In the genomic region with DNA sequence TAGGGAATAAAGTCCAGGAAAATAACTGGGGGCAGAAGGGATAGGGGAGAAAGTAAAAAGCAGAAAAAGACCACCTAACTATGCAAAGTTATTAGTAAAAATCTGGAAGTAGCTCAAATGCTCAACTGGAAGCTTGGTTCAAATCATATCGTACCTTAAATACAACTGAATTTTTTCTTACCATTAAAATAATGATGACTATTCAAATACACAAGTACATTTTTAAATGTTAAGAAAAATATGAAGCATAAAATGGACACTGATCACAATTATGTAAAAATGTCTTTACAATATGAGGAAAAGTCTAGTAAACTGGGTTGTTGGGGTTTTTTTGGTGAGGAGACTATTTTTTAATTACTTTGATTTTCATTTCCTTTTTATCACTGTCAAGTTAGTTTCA, we compare ENCODE assay signal across 2 cellular contexts.
TF ChIP-seq lines count a peak whose summit lies in the region.

No MANE protein-coding gene starts in this region.

TF ChIP-seq in HepG2, 621 proteins besides CTCF, POLR2A, EP300 and RAD21:
- no peak for TF ChIP-seq MXD4 (CRISPR knock-in tag; IDR thresholded peaks at IDR 0.05)
- TF ChIP-seq ZNF772 (CRISPR knock-in tag; IDR thresholded peaks at IDR 0.05), result no peak
- TF ChIP-seq ZNF674 (CRISPR knock-in tag; IDR thresholded peaks at IDR 0.05; ENCODE audit: low read depth), result no peak
- TF ChIP-seq MAFF (IDR thresholded peaks at IDR 0.05; ENCODE audit: low read depth, low read length), result peak; percentile 10; the same call in 1 of the 2 replicates

TF ChIP-seq in SK-N-SH, 30 proteins besides CTCF, POLR2A, EP300 and RAD21:
- TF ChIP-seq FOXJ3 (CRISPR knock-in tag; IDR thresholded peaks at IDR 0.05) (no peak), YY1 (IDR thresholded peaks at IDR 0.05; ENCODE audit: low read depth) (no peak), EZH2phosphoT487 (IDR thresholded peaks at IDR 0.05; ENCODE audit: borderline replicate concordance, low read depth) (no peak), TAF1 (IDR thresholded peaks at IDR 0.05; ENCODE audit: borderline replicate concordance, low read depth, low read length) (no peak), SIN3A (IDR thresholded peaks at IDR 0.05; ENCODE audit: borderline replicate concordance, low read depth, low read length) (no peak), POLR2AphosphoS5 (IDR thresholded peaks at IDR 0.05; ENCODE audit: low read depth, low read length) (no peak), GATA2 (CRISPR knock-in tag; IDR thresholded peaks at IDR 0.05) (no peak), NRF1 (IDR thresholded peaks at IDR 0.05; ENCODE audit: low read depth, low read length) (no peak), NFIC (IDR thresholded peaks at IDR 0.05; ENCODE audit: borderline replicate concordance) (no peak), MXI1 (IDR thresholded peaks at IDR 0.05; ENCODE audit: low read depth, low read length) (no peak), FOSL2 (IDR thresholded peaks at IDR 0.05; ENCODE audit: borderline replicate concordance, low read depth) (no peak), RXRA (IDR thresholded peaks at IDR 0.05; ENCODE audit: borderline replicate concordance, low read depth) (no peak), CHD2 (IDR thresholded peaks at IDR 0.05; ENCODE audit: low read length, partially characterized antibody) (no peak), ELF1 (IDR thresholded peaks at IDR 0.05) (no peak)
- TF ChIP-seq, protein P1, sequence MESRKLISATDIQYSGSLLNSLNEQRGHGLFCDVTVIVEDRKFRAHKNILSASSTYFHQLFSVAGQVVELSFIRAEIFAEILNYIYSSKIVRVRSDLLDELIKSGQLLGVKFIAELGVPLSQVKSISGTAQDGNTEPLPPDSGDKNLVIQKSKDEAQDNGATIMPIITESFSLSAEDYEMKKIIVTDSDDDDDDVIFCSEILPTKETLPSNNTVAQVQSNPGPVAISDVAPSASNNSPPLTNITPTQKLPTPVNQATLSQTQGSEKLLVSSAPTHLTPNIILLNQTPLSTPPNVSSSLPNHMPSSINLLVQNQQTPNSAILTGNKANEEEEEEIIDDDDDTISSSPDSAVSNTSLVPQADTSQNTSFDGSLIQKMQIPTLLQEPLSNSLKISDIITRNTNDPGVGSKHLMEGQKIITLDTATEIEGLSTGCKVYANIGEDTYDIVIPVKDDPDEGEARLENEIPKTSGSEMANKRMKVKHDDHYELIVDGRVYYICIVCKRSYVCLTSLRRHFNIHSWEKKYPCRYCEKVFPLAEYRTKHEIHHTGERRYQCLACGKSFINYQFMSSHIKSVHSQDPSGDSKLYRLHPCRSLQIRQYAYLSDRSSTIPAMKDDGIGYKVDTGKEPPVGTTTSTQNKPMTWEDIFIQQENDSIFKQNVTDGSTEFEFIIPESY (IDR thresholded peaks at IDR 0.05; ENCODE audit: borderline replicate concordance, low read depth), result no peak
- TF ChIP-seq, protein P2, sequence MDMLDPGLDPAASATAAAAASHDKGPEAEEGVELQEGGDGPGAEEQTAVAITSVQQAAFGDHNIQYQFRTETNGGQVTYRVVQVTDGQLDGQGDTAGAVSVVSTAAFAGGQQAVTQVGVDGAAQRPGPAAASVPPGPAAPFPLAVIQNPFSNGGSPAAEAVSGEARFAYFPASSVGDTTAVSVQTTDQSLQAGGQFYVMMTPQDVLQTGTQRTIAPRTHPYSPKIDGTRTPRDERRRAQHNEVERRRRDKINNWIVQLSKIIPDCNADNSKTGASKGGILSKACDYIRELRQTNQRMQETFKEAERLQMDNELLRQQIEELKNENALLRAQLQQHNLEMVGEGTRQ (IDR thresholded peaks at IDR 0.05; ENCODE audit: borderline replicate concordance, low read depth, low read length), result no peak
- TF ChIP-seq, protein P3, sequence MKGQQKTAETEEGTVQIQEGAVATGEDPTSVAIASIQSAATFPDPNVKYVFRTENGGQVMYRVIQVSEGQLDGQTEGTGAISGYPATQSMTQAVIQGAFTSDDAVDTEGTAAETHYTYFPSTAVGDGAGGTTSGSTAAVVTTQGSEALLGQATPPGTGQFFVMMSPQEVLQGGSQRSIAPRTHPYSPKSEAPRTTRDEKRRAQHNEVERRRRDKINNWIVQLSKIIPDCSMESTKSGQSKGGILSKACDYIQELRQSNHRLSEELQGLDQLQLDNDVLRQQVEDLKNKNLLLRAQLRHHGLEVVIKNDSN (IDR thresholded peaks at IDR 0.05; ENCODE audit: borderline replicate concordance, low read depth), result no peak
- TF ChIP-seq, protein P4, sequence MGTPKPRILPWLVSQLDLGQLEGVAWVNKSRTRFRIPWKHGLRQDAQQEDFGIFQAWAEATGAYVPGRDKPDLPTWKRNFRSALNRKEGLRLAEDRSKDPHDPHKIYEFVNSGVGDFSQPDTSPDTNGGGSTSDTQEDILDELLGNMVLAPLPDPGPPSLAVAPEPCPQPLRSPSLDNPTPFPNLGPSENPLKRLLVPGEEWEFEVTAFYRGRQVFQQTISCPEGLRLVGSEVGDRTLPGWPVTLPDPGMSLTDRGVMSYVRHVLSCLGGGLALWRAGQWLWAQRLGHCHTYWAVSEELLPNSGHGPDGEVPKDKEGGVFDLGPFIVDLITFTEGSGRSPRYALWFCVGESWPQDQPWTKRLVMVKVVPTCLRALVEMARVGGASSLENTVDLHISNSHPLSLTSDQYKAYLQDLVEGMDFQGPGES (IDR thresholded peaks at IDR 0.05; ENCODE audit: low read depth, low read length), result no peak
- TF ChIP-seq, protein P5, sequence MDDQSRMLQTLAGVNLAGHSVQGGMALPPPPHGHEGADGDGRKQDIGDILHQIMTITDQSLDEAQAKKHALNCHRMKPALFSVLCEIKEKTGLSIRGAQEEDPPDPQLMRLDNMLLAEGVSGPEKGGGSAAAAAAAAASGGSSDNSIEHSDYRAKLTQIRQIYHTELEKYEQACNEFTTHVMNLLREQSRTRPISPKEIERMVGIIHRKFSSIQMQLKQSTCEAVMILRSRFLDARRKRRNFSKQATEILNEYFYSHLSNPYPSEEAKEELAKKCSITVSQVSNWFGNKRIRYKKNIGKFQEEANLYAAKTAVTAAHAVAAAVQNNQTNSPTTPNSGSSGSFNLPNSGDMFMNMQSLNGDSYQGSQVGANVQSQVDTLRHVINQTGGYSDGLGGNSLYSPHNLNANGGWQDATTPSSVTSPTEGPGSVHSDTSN (IDR thresholded peaks at IDR 0.05), result no peak
- TF ChIP-seq, protein P6, sequence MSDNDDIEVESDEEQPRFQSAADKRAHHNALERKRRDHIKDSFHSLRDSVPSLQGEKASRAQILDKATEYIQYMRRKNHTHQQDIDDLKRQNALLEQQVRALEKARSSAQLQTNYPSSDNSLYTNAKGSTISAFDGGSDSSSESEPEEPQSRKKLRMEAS (IDR thresholded peaks at IDR 0.05; ENCODE audit: low read depth), result no peak
